ENCODE assay signal across 23 cellular contexts in the genomic region with DNA sequence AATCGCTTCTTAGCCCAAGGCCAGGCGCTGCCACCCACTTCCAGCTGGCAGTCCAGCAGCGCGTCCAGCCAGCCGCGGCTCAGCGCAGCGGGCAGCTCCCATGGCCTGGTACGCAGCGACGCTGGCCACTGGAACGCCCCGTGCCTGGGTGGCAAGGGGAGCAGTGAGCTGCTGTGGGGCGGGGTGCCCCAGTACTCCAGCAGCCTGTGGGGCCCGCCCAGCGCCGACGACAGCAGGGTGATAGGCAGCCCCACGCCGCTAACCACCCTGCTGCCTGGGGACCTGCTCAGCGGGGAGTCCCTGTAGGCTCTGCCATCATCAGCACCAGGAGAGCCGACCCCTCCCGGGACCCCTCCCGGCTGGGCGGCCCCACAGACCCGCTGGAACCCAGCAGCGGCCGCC. TPM values are rescaled to one million over a fixed set of nuclear protein-coding genes. Genes with fewer than 3 reads are reported as not detected.
"Had no signal": no experiment of that assay in that cellular context is flagged by ENCODE, and none has a peak within 500 bp of the region (broad histone marks: within the 10 kb centered on the region; RNA-seq: fewer than 3 reads in every experiment).

No MANE protein-coding gene starts in this region.

- H3K4me3 ChIP-seq: hepatocyte, skin epidermis, thyroid gland had no signal

- H3K4me1 Mint-ChIP-seq: activated CD4-positive, alpha-beta T cell treated with anti-CD3 and anti-CD28 coated beads, Interleukin-2, amount 10 ng/mL, durations not matched to agents 7 days and 5 days had no signal

- H3K27me3 Mint-ChIP-seq: activated B cell treated with CpG ODN at 0.5 μM for 24 hours; activated CD4-positive, alpha-beta T cell treated with anti-CD3 and anti-CD28 coated beads, Interleukin-2, amount 10 ng/mL, durations not matched to agents 7 days and 5 days; activated T-cell treated with anti-CD3 and anti-CD28 coated beads, Interleukin-2, amount 50 U/mL, for 24 hours; effector memory CD8-positive, alpha-beta T cell; progenitor cell of endocrine pancreas had no signal

- H2AFZ ChIP-seq: hepatocyte had no signal

- H3K4me3 Mint-ChIP-seq: activated B cell treated with CpG ODN at 0.5 μM for 24 hours; activated CD4-positive, alpha-beta T cell treated with anti-CD3 and anti-CD28 coated beads, Interleukin-2, amount 10 ng/mL, durations not matched to agents 7 days and 5 days; activated CD8-positive, alpha-beta T cell treated with anti-CD3 and anti-CD28 coated beads, Interleukin-2, amount 10 ng/mL, durations not matched to agents 7 days and 5 days; activated naive CD4-positive, alpha-beta T cell treated with anti-CD3 and anti-CD28 coated beads for 36 hours; activated T-cell treated with anti-CD3 and anti-CD28 coated beads, Interleukin-2, amount 50 U/mL, for 24 hours; effector memory CD8-positive, alpha-beta T cell; nephron progenitor cell; T-helper 2 cell treated with Interferon-gamma antibody and Interleukin-4, amounts not matched to agents 5 μg/mL and 100 μg/mL, for 36 hours had no signal

- H3K4me1 ChIP-seq: thyroid gland had no signal

- H3K27ac ChIP-seq: skin epidermis, thyroid gland had no signal

- H3K27me3 ChIP-seq: hepatocyte, thyroid gland had no signal

- H3K9me3 ChIP-seq: SK-N-SH, thyroid gland had no signal

- H3K27ac Mint-ChIP-seq: activated B cell treated with CpG ODN at 0.5 μM for 24 hours; activated CD4-positive, alpha-beta T cell treated with anti-CD3 and anti-CD28 coated beads, Interleukin-2, amount 10 ng/mL, durations not matched to agents 7 days and 5 days; activated CD8-positive, alpha-beta T cell treated with anti-CD3 and anti-CD28 coated beads, Interleukin-2, amount 10 ng/mL, durations not matched to agents 7 days and 5 days; activated naive CD4-positive, alpha-beta T cell treated with anti-CD3 and anti-CD28 coated beads for 36 hours; activated T-helper 2 cell treated with anti-CD3 and anti-CD28 coated beads, Interferon-gamma antibody, Interleukin-2, Interleukin-4, amounts not matched to agents 10 μg/mL and 5 μg/mL and 100 μg/mL, durations not matched to agents 14 hours and 24 hours and 36 hours; effector memory CD8-positive, alpha-beta T cell; nephron progenitor cell had no signal

- ATAC-seq: activated CD8-positive, alpha-beta T cell treated with anti-CD3 and anti-CD28 coated beads, Interleukin-2, amount 10 ng/mL, durations not matched to agents 7 days and 5 days; effector memory CD8-positive, alpha-beta T cell had no signal

- H3K79me2 ChIP-seq: hepatocyte had no signal

- H3K9me3 Mint-ChIP-seq: activated B cell treated with CpG ODN at 0.5 μM for 24 hours; activated naive CD4-positive, alpha-beta T cell treated with anti-CD3 and anti-CD28 coated beads for 36 hours; activated T-cell treated with anti-CD3 and anti-CD28 coated beads, Interleukin-2, amount 50 U/mL, for 24 hours; activated T-helper 2 cell treated with anti-CD3 and anti-CD28 coated beads, Interferon-gamma antibody, Interleukin-2, Interleukin-4, amounts not matched to agents 10 μg/mL and 5 μg/mL and 100 μg/mL, durations not matched to agents 14 hours and 24 hours and 36 hours; effector memory CD8-positive, alpha-beta T cell; T-helper 2 cell treated with Interferon-gamma antibody and Interleukin-4, amounts not matched to agents 5 μg/mL and 100 μg/mL, for 36 hours had no signal

- H3K4me2 ChIP-seq: hepatocyte, SK-N-SH had no signal

- DNase-seq: activated B cell treated with CpG ODN at 0.5 μM for 24 hours; activated CD4-positive, alpha-beta T cell treated with anti-CD3 and anti-CD28 coated beads, Interleukin-2, amount 10 ng/mL, durations not matched to agents 7 days and 5 days; activated CD8-positive, alpha-beta T cell treated with anti-CD3 and anti-CD28 coated beads, Interleukin-2, amount 10 ng/mL, durations not matched to agents 7 days and 5 days; activated naive CD4-positive, alpha-beta T cell treated with anti-CD3 and anti-CD28 coated beads for 36 hours; activated T-cell treated with anti-CD3 and anti-CD28 coated beads, Interleukin-2, amount 50 U/mL, for 24 hours; anterior cingulate cortex; dermis blood vessel endothelial cell; effector memory CD8-positive, alpha-beta T cell; foreskin fibroblast; mammary epithelial cell; nephron progenitor cell; occipital lobe; SK-N-SH; stimulated activated CD4-positive, alpha-beta T cell treated with anti-CD3 and anti-CD28 coated beads, Interleukin-2, amount 100 ng/mL, for 48 hours; thyroid gland had no signal

- FAIRE-seq: islet of Langerhans had no signal

- H3K9ac ChIP-seq: SK-N-SH had no signal

RNA-seq across cellular contexts. Expression of a gene that starts 26.0 kb away (rescaled TPM):
- total RNA-seq: myocyte had no signal

RNA-seq across cellular contexts. Expression of a gene that starts 41.6 kb away (rescaled TPM):
- total RNA-seq: activated CD4-positive, alpha-beta T cell treated with anti-CD3 and anti-CD28 coated beads, Interleukin-2, amount 10 ng/mL, durations not matched to agents 7 days and 5 days; activated CD8-positive, alpha-beta T cell treated with anti-CD3 and anti-CD28 coated beads, Interleukin-2, amount 10 ng/mL, durations not matched to agents 7 days and 5 days; activated naive CD4-positive, alpha-beta T cell treated with anti-CD3 and anti-CD28 coated beads for 36 hours; activated T-helper 2 cell treated with anti-CD3 and anti-CD28 coated beads, Interferon-gamma antibody, Interleukin-2, Interleukin-4, amounts not matched to agents 10 μg/mL and 5 μg/mL and 100 μg/mL, durations not matched to agents 14 hours and 24 hours and 36 hours; dermis blood vessel endothelial cell; myocyte; occipital lobe; progenitor cell of endocrine pancreas; thyroid gland had no signal
- polyA plus RNA-seq: SK-N-SH, urinary bladder had no signal
